In the genomic region with DNA sequence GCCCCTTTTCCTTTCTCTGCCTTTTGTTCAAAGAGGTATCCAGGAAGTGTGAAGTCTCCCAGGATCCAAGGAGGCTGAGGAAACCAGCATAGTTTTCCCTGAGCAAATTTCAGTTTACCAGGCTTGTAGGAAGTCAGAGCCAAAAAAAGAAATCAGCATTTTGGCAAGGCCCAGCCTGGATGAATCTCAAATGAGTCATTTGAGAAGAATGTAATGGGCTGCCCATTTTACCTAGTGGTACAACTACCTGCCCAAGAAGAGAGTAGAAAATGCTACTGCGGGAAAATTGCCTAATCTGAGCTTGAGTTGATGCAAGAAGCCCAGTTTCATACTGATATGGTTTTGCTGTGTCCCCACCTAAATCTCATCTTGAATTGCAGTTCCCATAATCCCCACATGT, we compare ENCODE assay signal across 15 cellular contexts.
DNase-seq lines count a peak whose midpoint lies in the region; ATAC-seq and TF ChIP-seq lines count a peak whose summit lies in the region.
"Had no signal": no experiment of that assay in that cellular context is flagged by ENCODE, and none has a peak within 500 bp of the region (broad histone marks: within the 10 kb centered on the region; RNA-seq: fewer than 3 reads in every experiment).

No MANE protein-coding gene starts in this region.

- no peak overlapping the region for H2BK120ac ChIP-seq in mesendoderm (ENCODE audit: low read depth, low read length)

- no peak overlapping the region for H2AFZ ChIP-seq in mammary epithelial cell (ENCODE audit: low read depth, low read length)

- intact Hi-C loops in mammary epithelial cell (cut with micrococcal nuclease): no loop called here

- no peak overlapping the region for H3K18ac ChIP-seq in mesendoderm (ENCODE audit: low read length)

- H3K27ac ChIP-seq in BLaER1: peak overlapping the region; percentile 39; the same call in 1 of the 2 replicates
- no peak overlapping the region for H3K27ac ChIP-seq in mammary epithelial cell (ENCODE audit: insufficient read depth, low read depth, low read length)
- no peak overlapping the region for H3K27ac ChIP-seq in mesendoderm (ENCODE audit: low read depth, low read length)
- H3K27ac ChIP-seq: SJSA1 had no signal

- CTCF ChIA-PET in mammary epithelial cell (lab: Charles Lee; ENCODE audit: low non-redundant PET): no interaction called here

- H3K9ac ChIP-seq in BLaER1 (no peak overlapping the region), mammary epithelial cell (ENCODE audit: insufficient read depth, low read length) (no peak overlapping the region), mesendoderm (ENCODE audit: low read length) (no peak overlapping the region)

- H4K5ac ChIP-seq in mesendoderm (ENCODE audit: low read length): no peak overlapping the region

- H3K4me1 ChIP-seq in BLaER1: peaks cover 46% of the 10 kb centered on the region
- no peaks in the 10 kb centered on the region for H3K4me1 ChIP-seq in mammary epithelial cell (ENCODE audit: insufficient read depth, low read length)
- no peaks in the 10 kb centered on the region for H3K4me1 ChIP-seq in mesendoderm (ENCODE audit: control insufficient read depth, low read depth, low read length)
- H3K4me1 ChIP-seq: SJSA1 had no signal

- ATAC-seq in activated CD4-positive, CD25-positive, alpha-beta regulatory T cell treated with anti-CD3 and anti-CD28 coated beads, Interleukin-2, amount 50 U/mL, for 24 hours: no peak

- in situ Hi-C loops in mammary epithelial cell (cut with MboI; ENCODE audit: low sequenced_read_pairs in 2 of 2): no loop called here

- dilution Hi-C loops in mammary epithelial cell (cut with HindIII; ENCODE audit: low sequenced_read_pairs): no loop called here

- peaks cover 14% of the 10 kb centered on the region for H3K9me3 ChIP-seq in BLaER1
- H3K9me3 ChIP-seq in mammary epithelial cell (replicated peaks; ENCODE audit: insufficient read depth, low read length): peaks cover 12% of the 10 kb centered on the region
- H3K9me3 ChIP-seq: SJSA1 had no signal

- H3K36me3 ChIP-seq in BLaER1: no peaks in the 10 kb centered on the region
- no peaks in the 10 kb centered on the region for H3K36me3 ChIP-seq in mammary epithelial cell (ENCODE audit: insufficient read depth, low read length)
- H3K36me3 ChIP-seq in mesendoderm (ENCODE audit: control insufficient read depth, insufficient read depth, low read length): no peaks in the 10 kb centered on the region
- H3K36me3 ChIP-seq: SJSA1 had no signal

- peak; percentile 2 for DNase-seq in M059J (ENCODE audit: low read depth)
- peak; percentile 80 for DNase-seq in mammary epithelial cell
- peak; percentile 52 for DNase-seq in mesendoderm
- DNase-seq in dedifferentiated amniotic fluid mesenchymal stem cell (ENCODE audit: extremely low spot score): no peak
- DNase-seq in NCI-H748 treated with DMSO at 0.1 percent for 48 hours (lab: John Stamatoyannopoulos, UW): no peak
- DNase-seq: CD4-positive, alpha-beta memory T cell; DMS79; KBM-7; NCI-H1105 treated with DMSO at 0.1 percent for 48 hours; NCI-H187; NCI-H345; NCI-H526 treated with DMSO at 0.1 percent for 48 hours had no signal

- H2BK5ac ChIP-seq in mesendoderm (ENCODE audit: low read length): no peak overlapping the region

- no peak overlapping the region for H3K4me3 ChIP-seq in BLaER1
- no peak overlapping the region for H3K4me3 ChIP-seq in mammary epithelial cell (replicated peaks in 1 of 3; ENCODE audit: insufficient read depth in 1 of 3, low read depth in 2 of 3, low read length in 3 of 3)
- no peak overlapping the region for H3K4me3 ChIP-seq in mesendoderm (ENCODE audit: low read length)
- H3K4me3 ChIP-seq: SJSA1 had no signal

- H4K20me1 ChIP-seq in BLaER1: no peaks in the 10 kb centered on the region
- no peaks in the 10 kb centered on the region for H4K20me1 ChIP-seq in mammary epithelial cell (ENCODE audit: insufficient read depth, low read length)

- TF ChIP-seq CTCF in mammary epithelial cell (conservative IDR thresholded peaks at IDR 0.05 in 1 of 2, IDR thresholded peaks at IDR 0.05 in 1 of 2; ENCODE audit: extremely low read depth in 1 of 2, insufficient read depth in 1 of 2, low read depth in 1 of 2, low read length in 2 of 2): no peak

- H2AK5ac ChIP-seq in mesendoderm (ENCODE audit: low read length): no peak overlapping the region

- H2BK15ac ChIP-seq in mesendoderm (replicated peaks; ENCODE audit: low read depth): no peak overlapping the region

- WGBS in mammary epithelial cell (ENCODE audit: low coverage, missing lambda C conversion rate): 8% methylated on average over 1 of the region's 1 CpG
- WGBS in mesendoderm (ENCODE audit: extremely low coverage, insufficient coverage, low lambda C conversion rate): no CpG with 5 or more reads among the region's 1 CpG

- no peaks in the 10 kb centered on the region for H3K79me2 ChIP-seq in mammary epithelial cell (ENCODE audit: insufficient read depth, low read length)
- H3K79me2 ChIP-seq in mesendoderm (ENCODE audit: control insufficient read depth, insufficient read depth, low read length): no peaks in the 10 kb centered on the region

- H3K27me3 ChIP-seq in BLaER1: no peaks in the 10 kb centered on the region
- H3K27me3 ChIP-seq in mammary epithelial cell (ENCODE audit: insufficient read depth, low read length): no peaks in the 10 kb centered on the region
- no peaks in the 10 kb centered on the region for H3K27me3 ChIP-seq in mesendoderm (ENCODE audit: insufficient read depth, low read length, poor library complexity)
- H3K27me3 ChIP-seq: SJSA1 had no signal

- H3K4me2 ChIP-seq in BLaER1 (peak overlapping the region; percentile 8), mammary epithelial cell (ENCODE audit: insufficient read depth, low read depth, low read length) (no peak overlapping the region), mesendoderm (ENCODE audit: low read length) (no peak overlapping the region)

- no peak overlapping the region for H3K56ac ChIP-seq in mesendoderm (ENCODE audit: low read length)

- no TSS peak for BruUV-seq in mammary epithelial cell (replicated peaks; lab: Mats Ljungman, UMichigan)

- no peaks in the 10 kb centered on the region for H3K79me1 ChIP-seq in mesendoderm (ENCODE audit: low read length)

- H3K23ac ChIP-seq in mesendoderm (ENCODE audit: low read length): no peak overlapping the region

- no peak overlapping the region for H3K4ac ChIP-seq in mesendoderm (ENCODE audit: low read depth, low read length)

- no peak overlapping the region for H4K8ac ChIP-seq in mesendoderm (ENCODE audit: low read depth, low read length)

Comparison
In these comparisons a context has a peak if more than half of its experiments do, and no peak if none do; other contexts are left out.
1. DNase-seq: peak in M059J (single experiment), mammary epithelial cell (single experiment) and mesendoderm (single experiment); none in dedifferentiated amniotic fluid mesenchymal stem cell (single experiment) and NCI-H748 treated with DMSO at 0.1 percent for 48 hours (single experiment).